In the genomic region with DNA sequence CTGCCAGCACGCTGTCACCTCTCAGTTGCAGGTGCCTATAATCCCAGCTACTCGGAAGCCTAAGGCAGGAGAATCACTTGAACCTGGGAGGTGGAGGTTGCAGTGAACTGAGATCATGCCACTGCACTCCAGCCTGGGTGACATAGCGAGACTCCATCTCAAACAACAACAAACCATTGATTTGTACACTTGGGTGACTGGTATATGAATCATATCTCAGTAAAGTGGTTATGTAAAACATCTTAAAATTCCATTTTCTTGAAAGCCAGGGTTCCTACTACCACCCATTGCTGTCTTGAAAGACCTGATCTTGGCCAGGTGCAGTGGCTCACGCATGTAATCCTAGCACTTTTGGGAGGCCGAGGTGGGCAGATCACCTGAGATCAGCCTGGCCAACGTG, we compare ENCODE assay signal across 23 cellular contexts. TPM values are rescaled to one million over a fixed set of nuclear protein-coding genes. Genes with fewer than 3 reads are reported as not detected.
"Had no signal": no experiment of that assay in that cellular context is flagged by ENCODE, and none has a peak within 500 bp of the region (broad histone marks: within the 10 kb centered on the region; RNA-seq: fewer than 3 reads in every experiment).

No MANE protein-coding gene starts in this region.

RNA-seq across cellular contexts. Expression of a gene that starts 14.2 kb away (rescaled TPM):
- total RNA-seq: kidney epithelial cell; mesenteric fat pad; myocyte; natural killer cell treated with Interleukin-12 subunit alpha and Interleukin-12 subunit beta and Interleukin-15 and Interleukin-18, amount 100 ng/mL, for 72 hours; sciatic nerve had no signal
- polyA plus RNA-seq: naive thymus-derived CD4-positive, alpha-beta T cell; neural cell had no signal

RNA-seq across cellular contexts. Expression of a gene that starts 34.7 kb away (rescaled TPM):
- total RNA-seq: kidney epithelial cell; left ventricle myocardium inferior; lower leg skin; lung; mesenteric fat pad; mucosa of descending colon; naive thymus-derived CD4-positive, alpha-beta T cell; natural killer cell treated with Interleukin-12 subunit alpha and Interleukin-12 subunit beta and Interleukin-15 and Interleukin-18, amount 100 ng/mL, for 72 hours; omental fat pad; pancreas; prostate gland; right cardiac atrium; sciatic nerve; spleen; subcutaneous adipose tissue; suprapubic skin; ureter; uterus had no signal
- polyA plus RNA-seq: immature natural killer cell; lung; naive thymus-derived CD4-positive, alpha-beta T cell; neural cell; right cardiac atrium; small intestine; spleen; thymus had no signal
